27 cellular contexts compared by ENCODE assay signal in genomic region chr9:87217056-87217455, GRCh38.
"Had no signal": no experiment of that assay in that cellular context is flagged by ENCODE, and none has a peak within 500 bp of the region (broad histone marks: within the 10 kb centered on the region; RNA-seq: fewer than 3 reads in every experiment).

No MANE protein-coding gene starts in this region.

- H3K9me3 Mint-ChIP-seq: IgD-negative memory B cell had no signal

- H3K27me3 Mint-ChIP-seq: IgD-negative memory B cell had no signal

- H3K9ac ChIP-seq: KMS-11 had no signal

- DNase-seq: MV-4-11; NCI-H1048; NCI-H1105; NCI-H1417; NCI-H1436 treated with DMSO at 0.1 percent for 48 hours; NCI-H187; NCI-H2029; NCI-H2081 treated with DMSO at 0.1 percent for 48 hours; NCI-H2171; NCI-H226; NCI-H446; NCI-H510A; NCI-H524 treated with DMSO at 0.1 percent for 48 hours; NCI-H69; NCI-H774; NK-92 treated with Interleukin-12 subunit alpha and Interleukin-12 subunit beta, amount 100 ng/mL, for 24 hours; OCI-M1; PC-9; Peyer's patch; SHP77 treated with DMSO at 0.1 percent for 48 hours; SJCRH30 had no signal

- H3K4me3 ChIP-seq: K562, PC-9, Peyer's patch, SJCRH30 had no signal

- H2AFZ ChIP-seq: PC-9 had no signal

- H3K9me3 ChIP-seq: Peyer's patch, SJCRH30 had no signal

- H3K4me1 ChIP-seq: Peyer's patch had no signal

- H3K36me3 Mint-ChIP-seq: IgD-negative memory B cell had no signal

- H3K27ac ChIP-seq: HL-60, KMS-11, PC-9, Peyer's patch, SJCRH30 had no signal

- H3K4me3 Mint-ChIP-seq: IgD-negative memory B cell had no signal

- H3K27ac Mint-ChIP-seq: IgD-negative memory B cell had no signal

- H3K36me3 ChIP-seq: Peyer's patch, SJCRH30 had no signal

- H3K4me2 ChIP-seq: KMS-11, PC-9 had no signal

- ATAC-seq: K562, Right ventricle myocardium inferior, SK-N-SH treated with all-trans-retinoic acid at 6 μM for 48 hours had no signal

- H3K27me3 ChIP-seq: Peyer's patch, SJCRH30 had no signal
